Comparison of ENCODE assay signal across 34 cellular contexts in the genomic region with DNA sequence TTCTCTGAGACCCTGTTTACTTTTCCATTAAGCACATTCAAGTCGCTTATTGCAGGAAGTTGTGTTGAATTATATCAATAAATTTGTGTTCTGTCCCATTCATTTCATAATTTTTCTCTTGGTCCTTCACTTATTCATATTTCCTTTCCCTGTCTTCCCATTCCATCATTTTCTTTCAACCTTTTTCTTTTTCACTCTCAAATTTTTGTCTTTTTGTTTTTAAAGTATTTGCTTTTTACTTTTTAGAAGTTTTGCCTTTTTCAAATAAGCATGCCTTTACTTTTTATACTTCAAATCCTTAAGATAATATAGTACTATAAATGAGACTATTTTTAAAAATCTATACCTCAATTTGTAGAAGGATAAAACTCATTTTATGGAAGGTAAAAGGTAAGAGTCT.
"Had no signal": no experiment of that assay in that cellular context is flagged by ENCODE, and none has a peak within 500 bp of the region (broad histone marks: within the 10 kb centered on the region; RNA-seq: fewer than 3 reads in every experiment).

No MANE protein-coding gene starts in this region.

- H3K27me3 ChIP-seq: adrenal gland, ascending aorta, body of pancreas, brain microvascular endothelial cell, breast epithelium, cardiac muscle cell had no signal

- H3K9me3 ChIP-seq: adrenal gland, ascending aorta, body of pancreas, breast epithelium had no signal

- H3K27ac ChIP-seq: adrenal gland, ascending aorta, body of pancreas, brain microvascular endothelial cell, breast epithelium, cardiac muscle cell had no signal

- FAIRE-seq: astrocyte, bronchial epithelial cell had no signal

- DNase-seq: activated effector memory CD4-positive, alpha-beta T cell treated with anti-CD3 and anti-CD28 coated beads, Interleukin-2, amount 50 U/mL, for 16 hours; activated effector memory CD4-positive, alpha-beta T cell treated with Interleukin-2 at 50 U/mL for 16 hours; activated gamma-delta T cell; activated gamma-delta T cell treated with Interleukin-2 at 50 U/mL for 16 hours; activated naive CD4-positive, alpha-beta T cell; activated naive CD4-positive, alpha-beta T cell treated with anti-CD3 and anti-CD28 coated beads for 36 hours; activated naive CD4-positive, alpha-beta T cell treated with anti-CD3 and anti-CD28 coated beads, Interleukin-2, amount 10 ng/mL, durations not matched to agents 7 days and 5 days; activated naive CD4-positive, alpha-beta T cell treated with anti-CD3 and anti-CD28 coated beads, Interleukin-2, amount 50 U/mL, for 16 hours; activated naive CD4-positive, alpha-beta T cell treated with Interleukin-2 at 50 U/mL for 16 hours; activated naive CD8-positive, alpha-beta T cell treated with anti-CD3 and anti-CD28 coated beads for 36 hours; activated naive CD8-positive, alpha-beta T cell treated with anti-CD3 and anti-CD28 coated beads, Interleukin-2, amount 10 ng/mL, durations not matched to agents 7 days and 5 days; activated naive CD8-positive, alpha-beta T cell treated with anti-CD3 and anti-CD28 coated beads, Interleukin-2, amount 50 U/mL, for 24 hours; activated T-cell treated with anti-CD3 and anti-CD28 coated beads, Interleukin-2, amount 50 U/mL, for 1 hour; activated T-cell treated with anti-CD3 and anti-CD28 coated beads, Interleukin-2, amount 50 U/mL, for 24 hours; activated T-cell treated with anti-CD3 and anti-CD28 coated beads, Interleukin-2, amount 50 U/mL, for 4 hours; activated T-cell treated with anti-CD3 and anti-CD28 coated beads, Interleukin-2, amount 50 U/mL, for 48 hours; activated T-cell treated with anti-CD3 and anti-CD28 coated beads, Interleukin-2, amount 50 U/mL, for 72 hours; adrenal gland; amniotic stem cell; amygdala; anterior cingulate cortex; aorta; body of pancreas; brain microvascular endothelial cell; caudate nucleus; central memory CD4-positive, alpha-beta T cell; cerebellar nuclear complex had no signal

- H3K4me3 ChIP-seq: adrenal gland, ascending aorta, body of pancreas, breast epithelium, cardiac muscle cell had no signal

- ATAC-seq: activated naive CD4-positive, alpha-beta T cell treated with anti-CD3 and anti-CD28 coated beads, Interleukin-2, amount 50 U/mL, for 72 hours; activated naive CD8-positive, alpha-beta T cell treated with anti-CD3 and anti-CD28 coated beads, Interleukin-2, amount 50 U/mL, for 24 hours; activated T-cell treated with anti-CD3 and anti-CD28 coated beads, Interleukin-2, amount 50 U/mL, for 4 hours; activated T-cell treated with anti-CD3 and anti-CD28 coated beads, Interleukin-2, amount 50 U/mL, for 72 hours; activated T-helper 17 cell treated with anti-CD3 and anti-CD28 coated beads, Interleukin-2, amount 50 U/mL, for 72 hours; body of pancreas had no signal

- H3K4me1 ChIP-seq: adrenal gland, ascending aorta, body of pancreas, breast epithelium had no signal

- H3K36me3 ChIP-seq: adrenal gland, ascending aorta, brain microvascular endothelial cell, breast epithelium, cardiac muscle cell had no signal
